In genomic region chr4:2009651-2010233, GRCh38 we compare ENCODE assay signal across 8 cellular contexts. TPM values are rescaled to one million over a fixed set of nuclear protein-coding genes. Genes with fewer than 3 reads are reported as not detected.
A peak's percentile ranks its signal among the peaks of the same experiment; 100 is the strongest.
DNase-seq lines count a peak whose midpoint lies in the region; ATAC-seq and TF ChIP-seq lines count a peak whose summit lies in the region.

No MANE protein-coding gene starts in this region.

- no peak overlapping the region for H3K27ac Mint-ChIP-seq in nephron progenitor cell

- intact Hi-C loops in PC-9 (cut with micrococcal nuclease; ENCODE audit: unreplicated experiment): loop anchor here (1.0 kb wide), 1 partner anchor 177 kb away; no protein-coding TSS in a partner anchor

- H3K9me3 Mint-ChIP-seq in nephron progenitor cell: no peaks in the 10 kb centered on the region

- TSS peak; percentile 71 for BruUV-seq in PC-9 (replicated peaks; lab: Mats Ljungman, UMichigan)

- H3K36me3 ChIP-seq in PC-9 (ENCODE audit: low read depth): peaks cover 8% of the 10 kb centered on the region; the same call in 1 of the 2 replicates
- peaks cover 6% of the 10 kb centered on the region for H3K36me3 ChIP-seq in thymus (ENCODE audit: control insufficient read depth, insufficient read depth)

- peaks cover 17% of the 10 kb centered on the region for H3K4me1 ChIP-seq in PC-9 (replicated peaks; ENCODE audit: insufficient read depth)
- peaks cover 11% of the 10 kb centered on the region for H3K4me1 ChIP-seq in thymus (ENCODE audit: control insufficient read depth, insufficient read depth, low read length)

- DNase-seq in GM10248 (ENCODE audit: extremely low spot score) (peak; percentile 59), HT-29 (ENCODE audit: low spot score) (peak; percentile 88), PC-9 (peak; percentile 68 to 78), fibroblast of the conjunctiva (ENCODE audit: low read depth) (peak; percentile 21), nephron progenitor cell (peak; percentile 60)
- DNase-seq in activated effector memory CD4-positive, alpha-beta T cell treated with anti-CD3 and anti-CD28 coated beads, Interleukin-2, amount 50 U/mL, for 16 hours: peak; percentile 83

- H3K4me3 Mint-ChIP-seq in nephron progenitor cell: peak overlapping the region; percentile 95

- POLR2A ChIA-PET in GM10248 (lab: Yijun Ruan, JAX) (no interaction called here), PC-9 (lab: Charles Lee; ENCODE audit: unreplicated experiment) (no interaction called here)

- H3K27ac ChIP-seq in PC-9 (peak overlapping the region; percentile 97), thymus (ENCODE audit: low read depth) (peak overlapping the region; percentile 98)

- H3K9me3 ChIP-seq in PC-9 (ENCODE audit: insufficient read depth, low read depth) (no peaks in the 10 kb centered on the region), thymus (ENCODE audit: control insufficient read depth) (no peaks in the 10 kb centered on the region)

- WGBS in thymus: 4% methylated on average over 23 of the region's 23 CpGs

- peaks cover 24% of the 10 kb centered on the region for H3K36me3 Mint-ChIP-seq in nephron progenitor cell (ENCODE audit: low read depth)

- peaks cover 26% of the 10 kb centered on the region for H4K20me1 ChIP-seq in PC-9 (ENCODE audit: insufficient read depth)

- peaks cover 40% of the 10 kb centered on the region for H3K79me2 ChIP-seq in PC-9 (ENCODE audit: low read depth)

- H3K4me3 ChIP-seq in PC-9 (peak overlapping the region; percentile 100), thymus (ENCODE audit: low read length) (peak overlapping the region; percentile 93)

- TF ChIP-seq CTCF in GM10248 (IDR thresholded peaks at IDR 0.05; ENCODE audit: control extremely low read depth, extremely low read depth, low read depth, missing control alignments): no peak
- peak; percentile 38; the same call in 1 of the 2 replicates for TF ChIP-seq CTCF in PC-9 (conservative IDR thresholded peaks at IDR 0.05)
- TF ChIP-seq CTCF in nephron progenitor cell (IDR thresholded peaks at IDR 0.05): no peak

- H3K4me1 Mint-ChIP-seq in nephron progenitor cell: peaks cover 27% of the 10 kb centered on the region

- H3F3A ChIP-seq in PC-9 (ENCODE audit: insufficient read depth, low read depth): peaks cover 20% of the 10 kb centered on the region; the same call in 1 of the 2 replicates

- H3K27me3 ChIP-seq in PC-9 (ENCODE audit: insufficient read depth, low read depth): no peaks in the 10 kb centered on the region
- no peaks in the 10 kb centered on the region for H3K27me3 ChIP-seq in thymus (ENCODE audit: control insufficient read depth, insufficient read depth)

- peaks cover 38% of the 10 kb centered on the region for H3K27me3 Mint-ChIP-seq in nephron progenitor cell (ENCODE audit: low read depth, poor library complexity)

- ATAC-seq in HG02798 (IDR thresholded peaks at IDR 0.05; ENCODE audit: poor library complexity, unreplicated experiment): no peak

- no peaks in the 10 kb centered on the region for H3K9me2 ChIP-seq in PC-9 (ENCODE audit: insufficient read depth)

- CTCF ChIA-PET in GM10248 (lab: Yijun Ruan, JAX) (interaction anchor here (0.7 to 1.5 kb wide), 5 partner anchors 9 to 210 kb away, joined by 3 to 6 read pairs (median 4); no protein-coding TSS in a partner anchor), PC-9 (lab: Charles Lee) (interaction anchor here (2.3 kb wide), 1 partner anchor 159 kb away, joined by 6 read pairs; no protein-coding TSS in a partner anchor)

- H2AFZ ChIP-seq in PC-9: peak overlapping the region; percentile 91

- H3K4me2 ChIP-seq in PC-9: peak overlapping the region; percentile 88

RNA-seq across cellular contexts. Expression of gene NELFA, which starts 1.0 kb away (rescaled TPM):
- 49.1 and 49.4 TPM in 2 replicates for total RNA-seq in HT-29 (2014; rRNA removed; shearing (Covaris generic))
- total RNA-seq in PC-9 (2021): 52.4 and 70.1 TPM in 2 replicates
- 37.2 TPM for polyA plus RNA-seq in thymus

RNA-seq across cellular contexts. Expression of gene NAT8L, which starts 49.4 kb away (rescaled TPM):
- total RNA-seq in HT-29 (2014; rRNA removed; shearing (Covaris generic)): 0.08 TPM in 1 of 2 replicates, not detected in the other
- 2.1 and 4.1 TPM in 2 replicates for total RNA-seq in PC-9 (2021)
- 0.43 TPM for polyA plus RNA-seq in thymus

Comparison
In these comparisons a context has a peak if more than half of its experiments do, and no peak if none do; other contexts are left out.
1. DNase-seq: peak in every context shown above with its lines; median percentile 88 in HT-29; 83 in activated effector memory CD4-positive, alpha-beta T cell treated with anti-CD3 and anti-CD28 coated beads, Interleukin-2, amount 50 U/mL, for 16 hours; 73 in PC-9; 60 in nephron progenitor cell; 59 in GM10248; 21 in fibroblast of the conjunctiva.